16 cellular contexts compared by ENCODE assay signal in the genomic region with DNA sequence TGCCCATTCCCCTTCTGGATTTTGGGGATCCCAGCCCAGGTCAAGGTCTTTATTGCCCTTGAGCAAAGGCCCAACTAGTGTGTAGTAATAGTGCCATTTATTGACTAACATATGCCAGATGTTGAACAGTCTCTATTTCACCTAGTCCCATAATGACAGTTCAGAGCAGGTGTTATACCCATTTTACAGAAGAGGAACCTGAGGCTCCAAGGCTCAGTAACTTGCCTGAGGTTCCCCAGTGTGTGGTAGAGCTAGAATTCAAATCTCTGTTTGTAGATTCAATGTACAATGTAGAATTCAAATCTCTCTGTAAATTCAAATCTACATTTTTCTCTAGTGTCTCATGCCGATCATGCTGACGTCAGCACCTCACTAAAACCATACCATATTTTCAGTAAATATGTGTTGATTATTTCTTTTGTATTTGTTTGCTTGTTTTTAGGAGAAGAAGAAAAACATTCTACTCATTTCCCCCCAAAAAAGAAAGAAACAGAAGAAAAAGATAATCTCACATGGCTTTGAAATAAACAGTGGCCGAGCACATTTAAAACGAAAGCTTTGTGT.
"Had no signal": no experiment of that assay in that cellular context is flagged by ENCODE, and none has a peak within 500 bp of the region (broad histone marks: within the 10 kb centered on the region; RNA-seq: fewer than 3 reads in every experiment).

No MANE protein-coding gene starts in this region.

- H3K4me1 Mint-ChIP-seq: activated CD4-positive, alpha-beta T cell treated with anti-CD3 and anti-CD28 coated beads for 36 hours had no signal

- ATAC-seq: activated CD4-positive, alpha-beta T cell treated with anti-CD3 and anti-CD28 coated beads for 36 hours; activated CD8-positive, alpha-beta T cell treated with anti-CD3 and anti-CD28 coated beads for 36 hours; esophagus mucosa; left lung had no signal

- H3K9me3 Mint-ChIP-seq: activated CD8-positive, alpha-beta T cell treated with anti-CD3 and anti-CD28 coated beads for 36 hours had no signal

- H3K4me1 ChIP-seq: left lung, parathyroid adenoma, vagina had no signal

- H3K36me3 ChIP-seq: left lung, tibial artery, vagina, WERI-Rb-1 had no signal

- FAIRE-seq: endometrium had no signal

- DNase-seq: activated CD4-positive, alpha-beta T cell treated with anti-CD3 and anti-CD28 coated beads for 36 hours; activated CD8-positive, alpha-beta memory T cell treated with anti-CD3 and anti-CD28 coated beads, Interleukin-2, amount 50 U/mL, for 4 hours; activated CD8-positive, alpha-beta T cell treated with anti-CD3 and anti-CD28 coated beads for 36 hours; activated naive CD4-positive, alpha-beta T cell; cerebellar nuclear complex; foreskin fibroblast; left lung; mesendoderm; T-helper 1 cell; tibial artery; WERI-Rb-1 had no signal

- H3K27me3 ChIP-seq: left lung, tibial artery, vagina had no signal

- H3K9ac ChIP-seq: parathyroid adenoma had no signal

- H3K27ac Mint-ChIP-seq: activated CD4-positive, alpha-beta T cell treated with anti-CD3 and anti-CD28 coated beads for 36 hours; activated CD8-positive, alpha-beta T cell treated with anti-CD3 and anti-CD28 coated beads for 36 hours had no signal

- H3K27me3 Mint-ChIP-seq: activated CD4-positive, alpha-beta T cell treated with anti-CD3 and anti-CD28 coated beads for 36 hours; activated CD8-positive, alpha-beta T cell treated with anti-CD3 and anti-CD28 coated beads for 36 hours had no signal

- H3K9me3 ChIP-seq: left lung, tibial artery, vagina had no signal

- H3K4me3 Mint-ChIP-seq: activated CD4-positive, alpha-beta T cell treated with anti-CD3 and anti-CD28 coated beads for 36 hours; activated CD8-positive, alpha-beta T cell treated with anti-CD3 and anti-CD28 coated beads for 36 hours had no signal

- H3K4me3 ChIP-seq: left lung, skin epidermis, tibial artery, vagina had no signal

- H3K27ac ChIP-seq: left lung, parathyroid adenoma, skin epidermis, tibial artery, vagina, WERI-Rb-1 had no signal
